Comparison of ENCODE assay signal across 16 cellular contexts in genomic region chr2:238430781-238431180, GRCh38.
"Had no signal": no experiment of that assay in that cellular context is flagged by ENCODE, and none has a peak within 500 bp of the region (broad histone marks: within the 10 kb centered on the region; RNA-seq: fewer than 3 reads in every experiment).

No MANE protein-coding gene starts in this region.

- H3K4me3 ChIP-seq: gastrocnemius medialis, heart left ventricle, lower lobe of right lung, tibial artery had no signal

- H3K27ac Mint-ChIP-seq: mesothelial cell of epicardium; stimulated activated memory B cell treated with anti-CD40 and anti-IgM and Interleukin-4, amounts not matched to agents 10 μg/mL and 1 μg/mL and 100 μg/mL, for 72 hours had no signal

- H3K4me3 Mint-ChIP-seq: central memory CD8-positive, alpha-beta T cell; mesothelial cell of epicardium; stimulated activated memory B cell treated with anti-CD40 and anti-IgM and Interleukin-4, amounts not matched to agents 10 μg/mL and 1 μg/mL and 100 μg/mL, for 72 hours had no signal

- DNase-seq: activated effector memory CD4-positive, alpha-beta T cell treated with Interleukin-2 at 50 U/mL for 16 hours; activated T-cell treated with anti-CD3 and anti-CD28 coated beads, Interleukin-2, amount 50 U/mL, for 1 hour; cortex of kidney; effector CD4-positive, alpha-beta T cell; gastrocnemius medialis; heart left ventricle; lower lobe of right lung; retina; T-cell; T-helper 9 cell; tibial artery had no signal

- H3K27ac ChIP-seq: gastrocnemius medialis, heart left ventricle, lower lobe of right lung, tibial artery had no signal

- ATAC-seq: activated CD4-positive, CD25-positive, alpha-beta regulatory T cell treated with anti-CD3 and anti-CD28 coated beads, Interleukin-2, amount 50 U/mL, for 24 hours; activated naive CD4-positive, alpha-beta T cell treated with anti-CD3 and anti-CD28 coated beads, Interleukin-2, amount 50 U/mL, for 72 hours; gastrocnemius medialis; heart left ventricle; lower lobe of right lung; stimulated activated memory B cell treated with anti-CD40 and anti-IgM and Interleukin-4, amounts not matched to agents 10 μg/mL and 1 μg/mL and 100 μg/mL, for 72 hours; T-cell had no signal

- H3K27me3 Mint-ChIP-seq: central memory CD8-positive, alpha-beta T cell; stimulated activated memory B cell treated with anti-CD40 and anti-IgM and Interleukin-4, amounts not matched to agents 10 μg/mL and 1 μg/mL and 100 μg/mL, for 72 hours; T-cell had no signal

- H3K9me3 ChIP-seq: gastrocnemius medialis, lower lobe of right lung, tibial artery had no signal

- H3K9me3 Mint-ChIP-seq: activated naive CD4-positive, alpha-beta T cell treated with anti-CD3 and anti-CD28 coated beads, Interleukin-2, amount 50 U/mL, for 72 hours; central memory CD8-positive, alpha-beta T cell; stimulated activated memory B cell treated with anti-CD40 and anti-IgM and Interleukin-4, amounts not matched to agents 10 μg/mL and 1 μg/mL and 100 μg/mL, for 72 hours had no signal

- H3K27me3 ChIP-seq: gastrocnemius medialis, tibial artery had no signal
